29 cellular contexts compared by ENCODE assay signal in the genomic region with DNA sequence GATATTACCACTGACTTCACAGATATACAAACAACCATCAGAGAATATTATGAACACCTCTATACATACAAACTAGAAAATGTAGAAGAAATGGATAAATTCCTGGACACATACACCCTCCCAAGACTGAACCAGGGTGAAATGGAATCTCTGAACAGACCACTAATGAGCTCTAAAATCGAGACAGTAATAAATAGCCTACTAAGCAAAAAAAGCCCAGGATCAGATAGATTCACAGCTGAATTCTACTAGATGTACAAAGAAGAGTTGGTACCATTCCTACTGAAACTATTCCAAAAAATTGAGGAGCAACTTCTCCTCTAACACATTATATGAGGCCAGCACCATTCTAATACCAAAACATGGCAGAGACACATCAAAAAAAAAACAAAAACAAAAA.
"Had no signal": no experiment of that assay in that cellular context is flagged by ENCODE, and none has a peak within 500 bp of the region (broad histone marks: within the 10 kb centered on the region; RNA-seq: fewer than 3 reads in every experiment).

No MANE protein-coding gene starts in this region.

- H3K27me3 ChIP-seq: stomach, suprapubic skin, testis, thyroid gland, tibial artery, tibial nerve, transverse colon, upper lobe of left lung, upper lobe of right lung, uterus, vagina had no signal

- FAIRE-seq: urothelium cell line had no signal

- H3K4me3 ChIP-seq: stomach, suprapubic skin, testis, thoracic aorta, thyroid gland, tibial artery, tibial nerve, transverse colon, upper lobe of left lung, upper lobe of right lung, uterus, vagina had no signal

- H3K4me3 Mint-ChIP-seq: stimulated activated effector memory CD8-positive, alpha-beta T cell treated with anti-CD3 and anti-CD28 coated beads, Interleukin-12 subunit alpha, Interleukin-12 subunit beta, amount 100 ng/mL, for 72 hours; stimulated activated memory B cell treated with anti-CD40 and anti-IgM and Interleukin-4, amounts not matched to agents 10 μg/mL and 1 μg/mL and 100 μg/mL, for 72 hours; stimulated activated naive B cell treated with anti-CD40 and anti-IgM and Interleukin-4, amounts not matched to agents 10 μg/mL and 1 μg/mL and 100 μg/mL, for 72 hours; stimulated activated naive CD8-positive, alpha-beta T cell treated with anti-CD3 and anti-CD28 coated beads, Interleukin-15, amount 100 ng/mL, for 72 hours; stimulated activated naive CD8-positive, alpha-beta T cell treated with anti-CD3 and anti-CD28 coated beads, Interleukin-15, Interleukin-2, amounts not matched to agents 100 ng/mL and 50 ng/mL, for 24 hours; type B pancreatic cell had no signal

- H3K27ac Mint-ChIP-seq: stimulated activated effector memory CD8-positive, alpha-beta T cell treated with anti-CD3 and anti-CD28 coated beads, Interleukin-12 subunit alpha, Interleukin-12 subunit beta, amount 100 ng/mL, for 72 hours; stimulated activated memory B cell treated with anti-CD40 and anti-IgM and Interleukin-4, amounts not matched to agents 10 μg/mL and 1 μg/mL and 100 μg/mL, for 72 hours; stimulated activated naive B cell treated with anti-CD40 and anti-IgM and Interleukin-4, amounts not matched to agents 10 μg/mL and 1 μg/mL and 100 μg/mL, for 72 hours; stimulated activated naive CD8-positive, alpha-beta T cell treated with anti-CD3 and anti-CD28 coated beads, Interleukin-15, amount 100 ng/mL, for 72 hours; stimulated activated naive CD8-positive, alpha-beta T cell treated with anti-CD3 and anti-CD28 coated beads, Interleukin-15, Interleukin-2, amounts not matched to agents 100 ng/mL and 50 ng/mL, for 24 hours; type B pancreatic cell had no signal

- DNase-seq: stimulated activated CD4-positive, alpha-beta T cell treated with anti-CD3 and anti-CD28 coated beads, Interleukin-2, amount 100 ng/mL, for 48 hours; stimulated activated CD4-positive, alpha-beta T cell treated with anti-CD3 and anti-CD28 coated beads, Interleukin-4, amount 100 ng/mL, for 1 hour; stimulated activated CD4-positive, alpha-beta T cell treated with anti-CD3 and anti-CD28 coated beads, Interleukin-4, amount 100 ng/mL, for 24 hours; stimulated activated CD4-positive, alpha-beta T cell treated with anti-CD3 and anti-CD28 coated beads, Interleukin-4, amount 100 ng/mL, for 4 hours; stimulated activated CD8-positive, alpha-beta memory T cell treated with anti-CD3 and anti-CD28 coated beads, Interleukin-4, amount 100 ng/mL, for 48 hours; stimulated activated naive B cell treated with anti-CD40 and anti-IgM and Interleukin-4, amounts not matched to agents 10 μg/mL and 1 μg/mL and 100 μg/mL, for 72 hours; stimulated activated naive CD4-positive, alpha-beta T cell; stimulated activated naive CD4-positive, alpha-beta T cell treated with Interleukin-2 at 50 U/mL for 16 hours; stimulated activated naive CD8-positive, alpha-beta T cell treated with anti-CD3 and anti-CD28 coated beads, Interleukin-15, amount 100 ng/mL, for 72 hours; stimulated activated naive CD8-positive, alpha-beta T cell treated with anti-CD3 and anti-CD28 coated beads, Interleukin-15, Interleukin-2, amounts not matched to agents 100 U/mL and 50 U/mL, for 24 hours; stomach; substantia nigra; testis; thyroid gland; tibial artery; transverse colon; trophoblast cell; upper lobe of left lung; upper lobe of right lung; uterus had no signal

- H3K9me3 Mint-ChIP-seq: stimulated activated memory B cell treated with anti-CD40 and anti-IgM and Interleukin-4, amounts not matched to agents 10 μg/mL and 1 μg/mL and 100 μg/mL, for 72 hours had no signal

- H3K27ac ChIP-seq: stomach, suprapubic skin, testis, thoracic aorta, thyroid gland, tibial artery, tibial nerve, transverse colon, upper lobe of left lung, upper lobe of right lung, uterus, vagina had no signal

- H3K9me3 ChIP-seq: suprapubic skin, testis, thoracic aorta, thyroid gland, tibial artery, transverse colon, upper lobe of left lung, upper lobe of right lung, uterus, vagina had no signal

- H3K4me1 ChIP-seq: stomach, suprapubic skin, testis, thyroid gland, tibial artery, tibial nerve, transverse colon, upper lobe of left lung, upper lobe of right lung, uterus, vagina had no signal

- ATAC-seq: stimulated activated effector memory CD8-positive, alpha-beta T cell treated with anti-CD3 and anti-CD28 coated beads, Interleukin-12 subunit alpha, Interleukin-12 subunit beta, amount 100 ng/mL, for 72 hours; stimulated activated memory B cell treated with anti-CD40 and anti-IgM and Interleukin-4, amounts not matched to agents 10 μg/mL and 1 μg/mL and 100 μg/mL, for 72 hours; stimulated activated naive B cell treated with anti-CD40 and anti-IgM and Interleukin-4, amounts not matched to agents 10 μg/mL and 1 μg/mL and 100 μg/mL, for 72 hours; stimulated activated naive CD8-positive, alpha-beta T cell treated with anti-CD3 and anti-CD28 coated beads, Interleukin-15, amount 100 ng/mL, for 72 hours; stimulated activated naive CD8-positive, alpha-beta T cell treated with anti-CD3 and anti-CD28 coated beads, Interleukin-15, Interleukin-2, amounts not matched to agents 100 U/mL and 50 U/mL, for 24 hours; upper lobe of right lung had no signal

- H3K36me3 Mint-ChIP-seq: stimulated activated effector memory CD8-positive, alpha-beta T cell treated with anti-CD3 and anti-CD28 coated beads, Interleukin-12 subunit alpha, Interleukin-12 subunit beta, amount 100 ng/mL, for 72 hours; stimulated activated memory B cell treated with anti-CD40 and anti-IgM and Interleukin-4, amounts not matched to agents 10 μg/mL and 1 μg/mL and 100 μg/mL, for 72 hours; stimulated activated naive B cell treated with anti-CD40 and anti-IgM and Interleukin-4, amounts not matched to agents 10 μg/mL and 1 μg/mL and 100 μg/mL, for 72 hours; type B pancreatic cell had no signal

- H3K36me3 ChIP-seq: stomach, suprapubic skin, thoracic aorta, thyroid gland, tibial artery, tibial nerve, transverse colon, upper lobe of left lung, upper lobe of right lung, uterus, vagina had no signal

- H3K27me3 Mint-ChIP-seq: stimulated activated memory B cell treated with anti-CD40 and anti-IgM and Interleukin-4, amounts not matched to agents 10 μg/mL and 1 μg/mL and 100 μg/mL, for 72 hours; stimulated activated naive B cell treated with anti-CD40 and anti-IgM and Interleukin-4, amounts not matched to agents 10 μg/mL and 1 μg/mL and 100 μg/mL, for 72 hours; stimulated activated naive CD8-positive, alpha-beta T cell treated with anti-CD3 and anti-CD28 coated beads, Interleukin-15, amount 100 ng/mL, for 72 hours; stimulated activated naive CD8-positive, alpha-beta T cell treated with anti-CD3 and anti-CD28 coated beads, Interleukin-15, Interleukin-2, amounts not matched to agents 100 ng/mL and 50 ng/mL, for 24 hours; type B pancreatic cell had no signal

- H3K4me1 Mint-ChIP-seq: stimulated activated effector memory CD8-positive, alpha-beta T cell treated with anti-CD3 and anti-CD28 coated beads, Interleukin-12 subunit alpha, Interleukin-12 subunit beta, amount 100 ng/mL, for 72 hours; stimulated activated memory B cell treated with anti-CD40 and anti-IgM and Interleukin-4, amounts not matched to agents 10 μg/mL and 1 μg/mL and 100 μg/mL, for 72 hours; stimulated activated naive B cell treated with anti-CD40 and anti-IgM and Interleukin-4, amounts not matched to agents 10 μg/mL and 1 μg/mL and 100 μg/mL, for 72 hours; stimulated activated naive CD8-positive, alpha-beta T cell treated with anti-CD3 and anti-CD28 coated beads, Interleukin-15, amount 100 ng/mL, for 72 hours had no signal
